ENCODE assay signal across 3 cellular contexts in the genomic region with DNA sequence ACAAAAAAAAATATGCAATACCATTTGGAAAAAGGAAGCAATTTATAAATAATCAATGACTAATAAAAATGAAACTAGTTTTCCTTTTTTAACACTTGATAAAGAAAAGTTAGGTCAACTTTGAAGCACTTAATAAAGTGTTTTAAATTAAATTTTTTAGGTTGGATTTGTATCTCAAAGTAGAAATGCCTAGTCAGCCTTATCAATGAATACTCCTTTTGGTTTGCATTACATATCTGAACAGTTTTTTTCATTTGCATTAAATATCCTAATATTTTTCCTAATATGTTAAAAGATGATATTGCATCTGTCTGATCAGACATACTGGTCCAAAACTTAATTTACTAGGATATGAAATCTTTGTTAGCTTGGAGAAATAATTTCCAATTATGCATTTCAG.
A peak's percentile ranks its signal among the peaks of the same experiment; 100 is the strongest.
TF ChIP-seq lines count a peak whose summit lies in the region.

No MANE protein-coding gene starts in this region.

TF ChIP-seq in HepG2, 621 proteins besides CTCF, POLR2A, EP300 and RAD21:
- TF ChIP-seq MAFF (IDR thresholded peaks at IDR 0.05; ENCODE audit: low read depth, low read length): peak; percentile 42; the same call in 1 of the 2 replicates
- peak; percentile 46 to 76; a peak in 3 of 4 replicates for TF ChIP-seq MAFK (conservative IDR thresholded peaks at IDR 0.05 in 1 of 2, IDR thresholded peaks at IDR 0.05 in 1 of 2; ENCODE audit: low read length in 2 of 2)
- TF ChIP-seq CC2D1A (CRISPR knock-in tag; IDR thresholded peaks at IDR 0.05): no peak

TF ChIP-seq in IMR-90, 13 proteins besides CTCF, POLR2A, EP300 and RAD21:
- TF ChIP-seq CHD1 (IDR thresholded peaks at IDR 0.05; ENCODE audit: low read depth, low read length) (no peak), MAFK (IDR thresholded peaks at IDR 0.05; ENCODE audit: low read depth, low read length) (peak; percentile 50)

TF ChIP-seq in K562, 482 proteins besides CTCF, POLR2A, EP300 and RAD21:
- TF ChIP-seq ZNF408 (CRISPR knock-in tag; IDR thresholded peaks at IDR 0.05; ENCODE audit: low read depth) (no peak), ARNT (IDR thresholded peaks at IDR 0.05) (no peak), ZNF316 (IDR thresholded peaks at IDR 0.05) (0 out of 2 replicates have a peak, but pooled peaks have one; percentile 31)
